ENCODE assay signal across 10 cellular contexts in genomic region chr2:85255813-85256581, GRCh38.
DNase-seq lines count a peak whose midpoint lies in the region; TF ChIP-seq lines count a peak whose summit lies in the region.
"Had no signal": no experiment of that assay in that cellular context is flagged by ENCODE, and none has a peak within 500 bp of the region (broad histone marks: within the 10 kb centered on the region; RNA-seq: fewer than 3 reads in every experiment).

No MANE protein-coding gene starts in this region.

- H3K27me3 ChIP-seq in neuron (ENCODE audit: insufficient read depth, low read length), result no peaks in the 10 kb centered on the region
- H3K27me3 ChIP-seq: right lobe of liver had no signal

- POLR2A ChIA-PET in RWPE1 (lab: Yijun Ruan, JAX; ENCODE audit: low non-redundant PET), result no interaction called here

- CTCF ChIA-PET in RWPE1 (lab: Yijun Ruan, JAX), result interaction anchor here (0.7 to 1.1 kb wide), 2 partner anchors 9 to 10 kb away, joined by 3 read pairs; no protein-coding TSS in a partner anchor

- TF ChIP-seq CTCF in RWPE1 (conservative IDR thresholded peaks at IDR 0.05; ENCODE audit: low read depth), result no peak

- no peaks in the 10 kb centered on the region for H3K9me3 ChIP-seq in neuron (ENCODE audit: low read length)
- H3K9me3 ChIP-seq: right lobe of liver had no signal

- peak overlapping the region; percentile 90 for H3K27ac ChIP-seq in RWPE1
- H3K27ac ChIP-seq: right lobe of liver had no signal

- H3K4me3 ChIP-seq in neuron (ENCODE audit: low read length), result peak overlapping the region; percentile 45
- H3K4me3 ChIP-seq: right lobe of liver had no signal

- peak; percentile 73 for DNase-seq in AG08396 (ENCODE audit: low spot score)
- peak; percentile 91 for DNase-seq in RWPE1 (ENCODE audit: low spot score)
- peak; percentile 52 for DNase-seq in fibroblast of the conjunctiva (ENCODE audit: low read depth)
- no peak for DNase-seq in KG1 (lab: John Stamatoyannopoulos, UW)
- no peak for DNase-seq in NCI-H1105 (lab: John Stamatoyannopoulos, UW)
- DNase-seq in NCI-H1694 (lab: John Stamatoyannopoulos, UW), result no peak
- no peak for DNase-seq in activated CD4-positive, CD25-positive, alpha-beta regulatory T cell (lab: John Stamatoyannopoulos, UW)
- DNase-seq: C1 segment of cervical spinal cord, right lobe of liver had no signal

- peak overlapping the region; percentile 33 for H2AFZ ChIP-seq in neuron (ENCODE audit: low read depth, low read length)

- H3K36me3 ChIP-seq in neuron (ENCODE audit: insufficient read depth, low read length), result no peaks in the 10 kb centered on the region
- H3K36me3 ChIP-seq: right lobe of liver had no signal

- H3K4me1 ChIP-seq in neuron (ENCODE audit: insufficient read depth, low read length), result peaks cover 53% of the 10 kb centered on the region

Comparison
In these comparisons a context has a peak if more than half of its experiments do, and no peak if none do; other contexts are left out.
1. DNase-seq: peak in AG08396 (single experiment), RWPE1 (single experiment) and fibroblast of the conjunctiva (single experiment); none in KG1 (single experiment), NCI-H1105 (single experiment), NCI-H1694 (single experiment) and activated CD4-positive, CD25-positive, alpha-beta regulatory T cell (0 of 4).